ENCODE assay signal across 33 cellular contexts in the genomic region with DNA sequence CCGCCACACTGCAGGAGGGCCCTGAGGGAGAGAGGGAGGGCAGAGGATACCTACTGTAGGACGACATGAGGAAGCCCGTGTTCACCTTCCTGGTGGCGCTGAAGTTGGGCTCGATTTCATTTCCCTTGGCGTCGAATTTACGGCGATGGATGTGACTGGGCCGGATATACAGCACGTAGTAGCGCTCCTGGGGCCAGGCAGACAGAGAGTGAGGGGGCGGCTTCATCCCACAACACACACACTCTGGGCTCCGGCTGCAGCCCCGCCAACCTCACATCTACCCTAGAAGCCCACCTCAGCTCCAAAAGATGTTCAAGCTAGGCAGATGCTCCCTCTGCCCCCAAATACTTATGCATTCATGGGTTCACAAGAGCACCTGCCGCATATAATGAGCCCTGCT. TPM values are rescaled to one million over a fixed set of nuclear protein-coding genes. Genes with fewer than 3 reads are reported as not detected.
"Had no signal": no experiment of that assay in that cellular context is flagged by ENCODE, and none has a peak within 500 bp of the region (broad histone marks: within the 10 kb centered on the region; RNA-seq: fewer than 3 reads in every experiment).

No MANE protein-coding gene starts in this region.

- H3K4me2 ChIP-seq: hepatocyte, neural progenitor cell, smooth muscle cell had no signal

- H3K9me3 ChIP-seq: colonic mucosa, esophagus muscularis mucosa, gastroesophageal sphincter, heart left ventricle, prostate gland, right atrium auricular region, suprapubic skin, transverse colon, upper lobe of right lung, uterus had no signal

- H3K4me3 Mint-ChIP-seq: memory B cell; naive thymus-derived CD4-positive, alpha-beta T cell; neural progenitor cell; stimulated activated naive CD8-positive, alpha-beta T cell treated with anti-CD3 and anti-CD28 coated beads, Interleukin-15, amount 100 ng/mL, for 72 hours had no signal

- H3K36me3 ChIP-seq: colonic mucosa, neural progenitor cell, uterus had no signal

- FAIRE-seq: endothelial cell of umbilical vein, islet of Langerhans had no signal

- H3K4me1 ChIP-seq: colonic mucosa, foreskin keratinocyte, prostate gland had no signal

- H3K9ac ChIP-seq: neural progenitor cell had no signal

- H3K4me3 ChIP-seq: colonic mucosa, esophagus muscularis mucosa, gastroesophageal sphincter, heart left ventricle, hepatocyte, lung, neural progenitor cell, prostate gland, right atrium auricular region, smooth muscle cell, suprapubic skin, transverse colon, upper lobe of right lung, uterus had no signal

- H2AFZ ChIP-seq: hepatocyte, neural progenitor cell had no signal

- ATAC-seq: foreskin keratinocyte; gastroesophageal sphincter; heart left ventricle; left colon; left ventricle myocardium superior; naive thymus-derived CD4-positive, alpha-beta T cell; sciatic nerve; stimulated activated naive CD8-positive, alpha-beta T cell treated with anti-CD3 and anti-CD28 coated beads, Interleukin-15, amount 100 ng/mL, for 72 hours; upper lobe of right lung had no signal

- H3K9me3 Mint-ChIP-seq: memory B cell; naive thymus-derived CD4-positive, alpha-beta T cell; nephron; neural progenitor cell; stimulated activated naive CD8-positive, alpha-beta T cell treated with anti-CD3 and anti-CD28 coated beads, Interleukin-15, amount 100 ng/mL, for 72 hours had no signal

- H3K27ac Mint-ChIP-seq: memory B cell; naive thymus-derived CD4-positive, alpha-beta T cell; nephron; neural progenitor cell had no signal

- DNase-seq: colonic mucosa; dermis blood vessel endothelial cell; effector memory CD4-positive, alpha-beta T cell; foreskin keratinocyte; heart left ventricle; kidney glomerular epithelial cell; left colon; left ventricle myocardium superior; midbrain; naive thymus-derived CD4-positive, alpha-beta T cell; stimulated activated CD4-positive, alpha-beta T cell treated with anti-CD3 and anti-CD28 coated beads, Interleukin-12 subunit alpha, Interleukin-12 subunit beta, amount 100 ng/mL, for 4 hours; stimulated activated CD4-positive, alpha-beta T cell treated with anti-CD3 and anti-CD28 coated beads, Interleukin-1b, Interleukin-23, amount 100 ng/mL, for 48 hours; stimulated activated CD4-positive, alpha-beta T cell treated with anti-CD3 and anti-CD28 coated beads, Interleukin-4, amount 100 ng/mL, for 1 hour; stimulated activated CD8-positive, alpha-beta memory T cell treated with anti-CD3 and anti-CD28 coated beads, Interleukin-4, amount 100 ng/mL, for 48 hours; stimulated activated naive CD4-positive, alpha-beta T cell; stimulated activated naive CD8-positive, alpha-beta T cell treated with anti-CD3 and anti-CD28 coated beads, Interleukin-15, amount 100 ng/mL, for 72 hours; transverse colon; upper lobe of right lung; uterus had no signal

- H3K36me3 Mint-ChIP-seq: memory B cell; naive thymus-derived CD4-positive, alpha-beta T cell had no signal

- H3K27ac ChIP-seq: colonic mucosa, esophagus muscularis mucosa, foreskin keratinocyte, gastroesophageal sphincter, heart left ventricle, hepatocyte, neural progenitor cell, prostate gland, right atrium auricular region, suprapubic skin, transverse colon, upper lobe of right lung, uterus had no signal

- H3K27me3 ChIP-seq: colonic mucosa, esophagus muscularis mucosa, foreskin keratinocyte, gastroesophageal sphincter, heart left ventricle, hepatocyte, neural progenitor cell, right atrium auricular region, suprapubic skin, transverse colon, upper lobe of right lung, uterus had no signal

RNA-seq across cellular contexts. Expression of gene ARPIN, which starts 4.5 kb away (rescaled TPM):
- polyA plus RNA-seq: naive thymus-derived CD4-positive, alpha-beta T cell had no signal
